1 cellular context compared by ENCODE assay signal in genomic region chr7:129559564-129559963, GRCh38.
TF ChIP-seq lines count a peak whose summit lies in the region.

No MANE protein-coding gene starts in this region.

TF ChIP-seq in K562, 482 proteins besides CTCF, POLR2A, EP300 and RAD21 (continued from another document and continues in another):
- TF ChIP-seq ZNF407 (IDR thresholded peaks at IDR 0.05; ENCODE audit: low read depth): no peak
- TF ChIP-seq MTA2 (IDR thresholded peaks at IDR 0.05; ENCODE audit: low read depth): peak; percentile 86
- TF ChIP-seq LEF1 (IDR thresholded peaks at IDR 0.05): no peak
- TF ChIP-seq ZBTB9 (CRISPR knock-in tag; IDR thresholded peaks at IDR 0.05): peak; percentile 52; the same call in 1 of the 2 replicates
- TF ChIP-seq ZC3H4 (CRISPR knock-in tag; IDR thresholded peaks at IDR 0.05; ENCODE audit: borderline replicate concordance): no peak
- peak; percentile 62; the same call in 1 of the 2 replicates for TF ChIP-seq STAT5A (IDR thresholded peaks at IDR 0.05; ENCODE audit: borderline replicate concordance, low read length)
- TF ChIP-seq DACH1 (IDR thresholded peaks at IDR 0.05; ENCODE audit: partially characterized antibody): no peak
- TF ChIP-seq ZFX (CRISPR knock-in tag; IDR thresholded peaks at IDR 0.05): peak; percentile 42; the same call in 1 of the 2 replicates
- TF ChIP-seq CTCFL (IDR thresholded peaks at IDR 0.05; ENCODE audit: borderline replicate concordance, insufficient read depth, low read depth, low read length, poor library complexity, severe bottlenecking): no peak
- TF ChIP-seq ZNF449 (CRISPR knock-in tag; IDR thresholded peaks at IDR 0.05): no peak
- no peak for TF ChIP-seq POLR3G (IDR thresholded peaks at IDR 0.05; ENCODE audit: extremely low read depth, insufficient read length, insufficient replicate concordance)
- TF ChIP-seq BRF1 (IDR thresholded peaks at IDR 0.05; ENCODE audit: borderline replicate concordance, extremely low read depth, insufficient read length): no peak
- no peak for TF ChIP-seq FUS (optimal IDR thresholded peaks at IDR 0.05; ENCODE audit: low read depth, low read length)
- TF ChIP-seq ZNF644 (tag; IDR thresholded peaks at IDR 0.05; ENCODE audit: low read depth): no peak
- TF ChIP-seq ELK1 (CRISPR knock-in tag; IDR thresholded peaks at IDR 0.05): no peak
- TF ChIP-seq ZNF764 (CRISPR knock-in tag; IDR thresholded peaks at IDR 0.05; ENCODE audit: low read depth): no peak
- no peak for TF ChIP-seq ILK (tag; IDR thresholded peaks at IDR 0.05; ENCODE audit: borderline replicate concordance, low read depth)
- no peak for TF ChIP-seq EZH2 (IDR thresholded peaks at IDR 0.05; ENCODE audit: borderline replicate concordance, low read depth, low read length)
- no peak for TF ChIP-seq ZNF280B (CRISPR knock-in tag; IDR thresholded peaks at IDR 0.05)
- TF ChIP-seq ILF3 (IDR thresholded peaks at IDR 0.05; ENCODE audit: borderline replicate concordance): no peak
- no peak for TF ChIP-seq HEY1 (CRISPR knock-in tag; IDR thresholded peaks at IDR 0.05; ENCODE audit: borderline replicate concordance)
- no peak for TF ChIP-seq ZKSCAN8 (CRISPR knock-in tag; IDR thresholded peaks at IDR 0.05)
- TF ChIP-seq ZNF316 (IDR thresholded peaks at IDR 0.05): no peak
- TF ChIP-seq PURB (CRISPR knock-in tag; IDR thresholded peaks at IDR 0.05; ENCODE audit: low read depth): no peak
- TF ChIP-seq HSF4 (CRISPR knock-in tag; IDR thresholded peaks at IDR 0.05; ENCODE audit: borderline replicate concordance): no peak
- no peak for TF ChIP-seq CHCHD3 (CRISPR knock-in tag; IDR thresholded peaks at IDR 0.05)
- no peak for TF ChIP-seq HNRNPLL (IDR thresholded peaks at IDR 0.05; ENCODE audit: low read depth, low read length, poor library complexity, severe bottlenecking)
- peak; percentile 18 for TF ChIP-seq NEUROD1 (IDR thresholded peaks at IDR 0.05; ENCODE audit: borderline replicate concordance, low read depth, low read length, partially characterized antibody)
- no peak for TF ChIP-seq GMEB1 (CRISPR knock-in tag; IDR thresholded peaks at IDR 0.05)
- no peak for TF ChIP-seq KHSRP (IDR thresholded peaks at IDR 0.05)
- no peak for TF ChIP-seq SMAD3 (CRISPR knock-in tag; conservative IDR thresholded peaks at IDR 0.05)
- TF ChIP-seq ZNF785 (CRISPR knock-in tag; IDR thresholded peaks at IDR 0.05): no peak
- no peak for TF ChIP-seq CC2D1A (IDR thresholded peaks at IDR 0.05)
- TF ChIP-seq CBX1 (IDR thresholded peaks at IDR 0.05; ENCODE audit: low read depth): no peak
- no peak for TF ChIP-seq ZNF584 (CRISPR knock-in tag; IDR thresholded peaks at IDR 0.05; ENCODE audit: low read depth)
- no peak for TF ChIP-seq HNRNPL (IDR thresholded peaks at IDR 0.05; ENCODE audit: low read depth, low read length)
- TF ChIP-seq HIVEP1 (CRISPR knock-in tag; IDR thresholded peaks at IDR 0.05): 0 out of 2 replicates have a peak, but pooled peaks have one; percentile 7
- TF ChIP-seq FOXP4 (CRISPR knock-in tag; IDR thresholded peaks at IDR 0.05; ENCODE audit: borderline replicate concordance): no peak
- TF ChIP-seq ZNF780A (CRISPR knock-in tag; IDR thresholded peaks at IDR 0.05): no peak
- TF ChIP-seq SMARCC2 (IDR thresholded peaks at IDR 0.05; ENCODE audit: low read depth): no peak
- peak; percentile 14; the same call in 1 of the 2 replicates for TF ChIP-seq ELF1 (tag; IDR thresholded peaks at IDR 0.05)
- no peak for TF ChIP-seq ZNF586 (CRISPR knock-in tag; conservative IDR thresholded peaks at IDR 0.05)
- TF ChIP-seq ZNF717 (CRISPR knock-in tag; IDR thresholded peaks at IDR 0.05): no peak
- no peak for TF ChIP-seq BMI1 (IDR thresholded peaks at IDR 0.05; ENCODE audit: low read length)
- no peak for TF ChIP-seq EGR1 (conservative IDR thresholded peaks at IDR 0.05)
